In genomic region chr14:100622708-100623485, GRCh38 we compare ENCODE assay signal across 15 cellular contexts. TPM values are rescaled to one million over a fixed set of nuclear protein-coding genes. Genes with fewer than 3 reads are reported as not detected.
"Had no signal": no experiment of that assay in that cellular context is flagged by ENCODE, and none has a peak within 500 bp of the region (broad histone marks: within the 10 kb centered on the region; RNA-seq: fewer than 3 reads in every experiment).

No MANE protein-coding gene starts in this region.

- H3K27me3 ChIP-seq: cardiac muscle cell, colonic mucosa, tibial nerve had no signal

- H3K9me3 ChIP-seq: colonic mucosa, left lung, SK-N-SH, tibial nerve had no signal

- ATAC-seq: activated T-cell treated with anti-CD3 and anti-CD28 coated beads, Interleukin-2, amount 50 U/mL, for 72 hours; stimulated activated effector memory CD8-positive, alpha-beta T cell treated with anti-CD3 and anti-CD28 coated beads, Interleukin-12 subunit alpha, Interleukin-12 subunit beta, amount 100 ng/mL, for 72 hours had no signal

- H3K9me3 Mint-ChIP-seq: activated CD4-positive, alpha-beta memory T cell treated with anti-CD3 and anti-CD28 coated beads, Interleukin-2, amount 10 ng/mL, durations not matched to agents 7 days and 5 days; stimulated activated effector memory CD8-positive, alpha-beta T cell treated with anti-CD3 and anti-CD28 coated beads, Interleukin-12 subunit alpha, Interleukin-12 subunit beta, amount 100 ng/mL, for 72 hours had no signal

- H3K36me3 Mint-ChIP-seq: stimulated activated effector memory CD8-positive, alpha-beta T cell treated with anti-CD3 and anti-CD28 coated beads, Interleukin-12 subunit alpha, Interleukin-12 subunit beta, amount 100 ng/mL, for 72 hours had no signal

- H3K4me3 ChIP-seq: cardiac muscle cell, colonic mucosa, heart left ventricle, left lung, smooth muscle cell, tibial nerve had no signal

- H3K36me3 ChIP-seq: cardiac muscle cell, colonic mucosa, heart left ventricle, left lung, tibial nerve had no signal

- H3K4me3 Mint-ChIP-seq: activated CD4-positive, alpha-beta memory T cell treated with anti-CD3 and anti-CD28 coated beads, Interleukin-2, amount 10 ng/mL, durations not matched to agents 7 days and 5 days; activated T-cell treated with anti-CD3 and anti-CD28 coated beads, Interleukin-2, amount 50 U/mL, for 72 hours; stimulated activated effector memory CD8-positive, alpha-beta T cell treated with anti-CD3 and anti-CD28 coated beads, Interleukin-12 subunit alpha, Interleukin-12 subunit beta, amount 100 ng/mL, for 72 hours had no signal

- DNase-seq: activated CD4-positive, alpha-beta memory T cell treated with anti-CD3 and anti-CD28 coated beads, Interleukin-2, amount 10 ng/mL, durations not matched to agents 7 days and 5 days; activated CD4-positive, alpha-beta T cell treated with anti-CD3 and anti-CD28 coated beads for 1 hour; activated naive CD4-positive, alpha-beta T cell; activated T-cell treated with anti-CD3 and anti-CD28 coated beads, Interleukin-2, amount 50 U/mL, for 72 hours; colonic mucosa; effector CD4-positive, alpha-beta T cell; mesendoderm had no signal

- H3K4me1 ChIP-seq: colonic mucosa had no signal

- H3K27ac ChIP-seq: cardiac muscle cell, colonic mucosa, heart left ventricle, left lung, tibial nerve had no signal

- H3K27ac Mint-ChIP-seq: activated CD4-positive, alpha-beta memory T cell treated with anti-CD3 and anti-CD28 coated beads, Interleukin-2, amount 10 ng/mL, durations not matched to agents 7 days and 5 days; activated T-cell treated with anti-CD3 and anti-CD28 coated beads, Interleukin-2, amount 50 U/mL, for 72 hours; stimulated activated effector memory CD8-positive, alpha-beta T cell treated with anti-CD3 and anti-CD28 coated beads, Interleukin-12 subunit alpha, Interleukin-12 subunit beta, amount 100 ng/mL, for 72 hours had no signal

RNA-seq across cellular contexts. Expression of gene BEGAIN, which starts 35.7 kb away (rescaled TPM):
- total RNA-seq: cardiac muscle cell had no signal
- polyA plus RNA-seq: cardiac muscle cell, endothelial cell of umbilical vein had no signal
